Comparison of ENCODE assay signal across 1 cellular context in the genomic region with DNA sequence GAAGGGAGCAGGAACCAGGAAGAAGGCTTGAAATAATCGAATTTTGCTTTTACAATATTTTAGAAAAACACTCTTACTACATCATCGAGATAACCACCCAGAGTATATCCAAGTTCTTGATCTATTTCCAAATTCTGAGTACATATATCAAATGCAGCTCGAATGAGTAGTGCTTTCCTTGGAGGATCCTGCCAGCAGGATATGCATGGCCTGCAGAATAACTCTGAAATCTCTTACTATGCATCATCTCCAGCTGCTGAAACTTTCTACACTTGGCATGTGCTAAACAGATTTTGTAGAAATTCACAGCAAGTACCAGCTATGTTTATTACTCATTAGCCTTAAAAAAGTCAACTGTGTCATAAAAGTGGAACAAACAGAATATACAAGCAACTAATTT.
A peak's percentile ranks its signal among the peaks of the same experiment; 100 is the strongest.
TF ChIP-seq lines count a peak whose summit lies in the region.

No MANE protein-coding gene starts in this region.

TF ChIP-seq in IMR-90, 13 proteins besides CTCF, POLR2A, EP300 and RAD21 (continued from another document):
- no peak for TF ChIP-seq RCOR1 (IDR thresholded peaks at IDR 0.05; ENCODE audit: insufficient replicate concordance, low read length)
- TF ChIP-seq MXI1 (IDR thresholded peaks at IDR 0.05; ENCODE audit: borderline replicate concordance, low read depth, low read length), result no peak
- TF ChIP-seq NFE2L2 (IDR thresholded peaks at IDR 0.05; ENCODE audit: low read depth, low read length), result no peak
- TF ChIP-seq, protein P1, sequence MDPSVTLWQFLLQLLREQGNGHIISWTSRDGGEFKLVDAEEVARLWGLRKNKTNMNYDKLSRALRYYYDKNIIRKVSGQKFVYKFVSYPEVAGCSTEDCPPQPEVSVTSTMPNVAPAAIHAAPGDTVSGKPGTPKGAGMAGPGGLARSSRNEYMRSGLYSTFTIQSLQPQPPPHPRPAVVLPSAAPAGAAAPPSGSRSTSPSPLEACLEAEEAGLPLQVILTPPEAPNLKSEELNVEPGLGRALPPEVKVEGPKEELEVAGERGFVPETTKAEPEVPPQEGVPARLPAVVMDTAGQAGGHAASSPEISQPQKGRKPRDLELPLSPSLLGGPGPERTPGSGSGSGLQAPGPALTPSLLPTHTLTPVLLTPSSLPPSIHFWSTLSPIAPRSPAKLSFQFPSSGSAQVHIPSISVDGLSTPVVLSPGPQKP (IDR thresholded peaks at IDR 0.05; ENCODE audit: borderline replicate concordance, low read depth, low read length), result no peak
- TF ChIP-seq CHD1 (IDR thresholded peaks at IDR 0.05; ENCODE audit: low read depth, low read length), result no peak
- peak; percentile 31; the same call in 1 of the 2 replicates for TF ChIP-seq MAFK (IDR thresholded peaks at IDR 0.05; ENCODE audit: low read depth, low read length)
- TF ChIP-seq, protein P2, sequence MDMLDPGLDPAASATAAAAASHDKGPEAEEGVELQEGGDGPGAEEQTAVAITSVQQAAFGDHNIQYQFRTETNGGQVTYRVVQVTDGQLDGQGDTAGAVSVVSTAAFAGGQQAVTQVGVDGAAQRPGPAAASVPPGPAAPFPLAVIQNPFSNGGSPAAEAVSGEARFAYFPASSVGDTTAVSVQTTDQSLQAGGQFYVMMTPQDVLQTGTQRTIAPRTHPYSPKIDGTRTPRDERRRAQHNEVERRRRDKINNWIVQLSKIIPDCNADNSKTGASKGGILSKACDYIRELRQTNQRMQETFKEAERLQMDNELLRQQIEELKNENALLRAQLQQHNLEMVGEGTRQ (IDR thresholded peaks at IDR 0.05; ENCODE audit: low read depth, low read length), result no peak
- no peak for TF ChIP-seq MAZ (IDR thresholded peaks at IDR 0.05; ENCODE audit: borderline replicate concordance, low read depth, low read length)
- TF ChIP-seq FOS (IDR thresholded peaks at IDR 0.05; ENCODE audit: low read depth, low read length), result no peak
TF ChIP-seq in IMR-90: peak in this region for 2.
